ENCODE assay signal across 1 cellular context in the genomic region with DNA sequence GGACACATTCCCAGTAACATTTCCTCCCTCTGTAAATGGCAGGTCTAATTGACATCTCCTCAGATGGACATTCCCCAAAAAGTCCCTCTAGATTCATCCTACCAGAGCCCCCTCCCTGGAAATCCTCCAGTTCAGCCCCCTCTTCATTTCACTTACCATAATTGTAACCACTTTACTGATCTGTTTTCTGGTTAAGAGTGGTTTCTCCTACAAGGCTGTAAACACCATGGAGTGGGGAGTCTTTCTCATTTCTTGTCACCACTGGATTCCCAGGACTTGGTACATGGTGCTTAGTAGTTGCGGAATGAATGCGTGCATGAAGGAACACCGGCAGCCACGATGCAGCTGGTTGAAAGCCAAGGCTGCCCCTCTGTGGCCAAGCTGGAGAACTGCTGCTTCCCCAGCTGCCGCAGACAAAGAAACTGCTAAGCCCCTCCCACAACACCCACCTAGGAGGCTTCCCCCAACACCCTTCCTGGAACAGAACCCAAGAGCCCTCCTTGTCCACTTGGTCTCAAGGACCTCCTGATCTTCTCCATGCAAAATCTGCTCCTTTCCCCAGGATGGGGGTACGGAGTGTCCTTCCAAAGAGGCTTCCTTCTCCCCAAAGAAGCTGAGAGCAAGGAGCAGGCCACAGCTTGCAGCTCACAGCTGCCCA.
TF ChIP-seq lines count a peak whose summit lies in the region.

No MANE protein-coding gene starts in this region.

TF ChIP-seq in K562, 482 proteins besides CTCF, POLR2A, EP300 and RAD21 (continued from another document and continues in another):
- TF ChIP-seq RBM25 (IDR thresholded peaks at IDR 0.05; ENCODE audit: low read depth, low read length, severe bottlenecking) (no peak), ZNF584 (CRISPR knock-in tag; IDR thresholded peaks at IDR 0.05; ENCODE audit: low read depth) (no peak), FOXM1 (IDR thresholded peaks at IDR 0.05; ENCODE audit: low read depth) (no peak), FOXM1 (CRISPR knock-in tag; IDR thresholded peaks at IDR 0.05; ENCODE audit: low read depth) (0 out of 2 replicates have a peak, but pooled peaks have one; percentile 71), VEZF1 (CRISPR knock-in tag; IDR thresholded peaks at IDR 0.05) (peak; percentile 54), POLR3G (IDR thresholded peaks at IDR 0.05; ENCODE audit: extremely low read depth, insufficient read length, insufficient replicate concordance) (no peak), PBX2 (CRISPR knock-in tag; IDR thresholded peaks at IDR 0.05; ENCODE audit: low read depth) (no peak), PBX2 (tag; conservative IDR thresholded peaks at IDR 0.05; ENCODE audit: low read depth) (no peak), PTRF (tag; IDR thresholded peaks at IDR 0.05) (no peak), SLC30A9 (CRISPR knock-in tag; IDR thresholded peaks at IDR 0.05) (no peak), SAFB (IDR thresholded peaks at IDR 0.05; ENCODE audit: borderline replicate concordance, low read depth, low read length) (no peak), HBP1 (CRISPR knock-in tag; IDR thresholded peaks at IDR 0.05) (peak; percentile 87; the same call in 1 of the 2 replicates), KAT2B (IDR thresholded peaks at IDR 0.05; ENCODE audit: low read depth, low read length) (no peak), CTBP1 (IDR thresholded peaks at IDR 0.05; ENCODE audit: borderline replicate concordance) (peak; percentile 89), PYGO2 (tag; IDR thresholded peaks at IDR 0.05) (no peak), MYBL2 (IDR thresholded peaks at IDR 0.05; ENCODE audit: low read depth) (no peak), MYBL2 (CRISPR knock-in tag; IDR thresholded peaks at IDR 0.05; ENCODE audit: borderline replicate concordance) (no peak), SAFB2 (IDR thresholded peaks at IDR 0.05; ENCODE audit: borderline replicate concordance, low read depth, low read length, severe bottlenecking) (no peak), RBM39 (optimal IDR thresholded peaks at IDR 0.05; ENCODE audit: low read depth, low read length) (no peak), ZSCAN32 (CRISPR knock-in tag; IDR thresholded peaks at IDR 0.05) (peak; percentile 54), IRF2 (CRISPR knock-in tag; IDR thresholded peaks at IDR 0.05) (no peak), ELK3 (CRISPR knock-in tag; IDR thresholded peaks at IDR 0.05) (no peak; the same call in 1 of the 2 replicates), SRSF9 (IDR thresholded peaks at IDR 0.05; ENCODE audit: borderline replicate concordance, low read depth, low read length) (no peak), ZNF639 (CRISPR knock-in tag; conservative IDR thresholded peaks at IDR 0.05 in 1 of 2, IDR thresholded peaks at IDR 0.05 in 1 of 2) (no peak), TAF15 (IDR thresholded peaks at IDR 0.05; ENCODE audit: low read depth, low read length) (no peak), KHSRP (IDR thresholded peaks at IDR 0.05) (no peak), NR1H2 (CRISPR knock-in tag; IDR thresholded peaks at IDR 0.05) (peak; percentile 55; the same call in 1 of the 2 replicates), FOXO4 (CRISPR knock-in tag; IDR thresholded peaks at IDR 0.05) (peak; percentile 66; the same call in 1 of the 2 replicates), LARP7 (IDR thresholded peaks at IDR 0.05) (no peak; the same call in 1 of the 2 replicates), RHOXF2B (CRISPR knock-in tag; conservative IDR thresholded peaks at IDR 0.05) (peak; percentile 89; the same call in 1 of the 2 replicates), ZNF561 (CRISPR knock-in tag; conservative IDR thresholded peaks at IDR 0.05) (no peak), BMI1 (IDR thresholded peaks at IDR 0.05; ENCODE audit: low read length) (0 out of 2 replicates have a peak, but pooled peaks have one; percentile 24), HLTF (IDR thresholded peaks at IDR 0.05) (peak; percentile 12; the same call in 1 of the 2 replicates)
- TF ChIP-seq, protein P1, sequence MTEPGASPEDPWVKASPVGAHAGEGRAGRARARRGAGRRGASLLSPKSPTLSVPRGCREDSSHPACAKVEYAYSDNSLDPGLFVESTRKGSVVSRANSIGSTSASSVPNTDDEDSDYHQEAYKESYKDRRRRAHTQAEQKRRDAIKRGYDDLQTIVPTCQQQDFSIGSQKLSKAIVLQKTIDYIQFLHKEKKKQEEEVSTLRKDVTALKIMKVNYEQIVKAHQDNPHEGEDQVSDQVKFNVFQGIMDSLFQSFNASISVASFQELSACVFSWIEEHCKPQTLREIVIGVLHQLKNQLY (CRISPR knock-in tag; conservative IDR thresholded peaks at IDR 0.05) = 0 out of 4 replicates have a peak, but pooled peaks have one; percentile 9 to 68
- TF ChIP-seq, protein P2, sequence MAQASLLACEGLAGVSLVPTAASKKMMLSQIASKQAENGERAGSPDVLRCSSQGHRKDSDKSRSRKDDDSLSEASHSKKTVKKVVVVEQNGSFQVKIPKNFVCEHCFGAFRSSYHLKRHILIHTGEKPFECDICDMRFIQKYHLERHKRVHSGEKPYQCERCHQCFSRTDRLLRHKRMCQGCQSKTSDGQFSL (CRISPR knock-in tag; IDR thresholded peaks at IDR 0.05) = 0 out of 2 replicates have a peak, but pooled peaks have one; percentile 11
- TF ChIP-seq, protein P2 (tag; IDR thresholded peaks at IDR 0.05) = no peak
- TF ChIP-seq, protein P3, sequence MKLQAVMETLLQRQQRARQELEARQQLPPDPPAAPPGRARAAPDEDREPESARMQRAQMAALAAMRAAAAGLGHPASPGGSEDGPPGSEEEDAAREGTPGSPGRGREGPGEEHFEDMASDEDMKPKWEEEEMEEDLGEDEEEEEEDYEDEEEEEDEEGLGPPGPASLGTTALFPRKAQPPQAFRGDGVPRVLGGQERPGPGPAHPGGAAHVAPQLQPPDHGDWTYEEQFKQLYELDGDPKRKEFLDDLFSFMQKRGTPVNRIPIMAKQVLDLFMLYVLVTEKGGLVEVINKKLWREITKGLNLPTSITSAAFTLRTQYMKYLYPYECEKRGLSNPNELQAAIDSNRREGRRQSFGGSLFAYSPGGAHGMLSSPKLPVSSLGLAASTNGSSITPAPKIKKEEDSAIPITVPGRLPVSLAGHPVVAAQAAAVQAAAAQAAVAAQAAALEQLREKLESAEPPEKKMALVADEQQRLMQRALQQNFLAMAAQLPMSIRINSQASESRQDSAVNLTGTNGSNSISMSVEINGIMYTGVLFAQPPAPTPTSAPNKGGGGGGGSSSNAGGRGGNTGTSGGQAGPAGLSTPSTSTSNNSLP (IDR thresholded peaks at IDR 0.05; ENCODE audit: borderline replicate concordance, low read depth, low read length) = no peak
- TF ChIP-seq, protein P4, sequence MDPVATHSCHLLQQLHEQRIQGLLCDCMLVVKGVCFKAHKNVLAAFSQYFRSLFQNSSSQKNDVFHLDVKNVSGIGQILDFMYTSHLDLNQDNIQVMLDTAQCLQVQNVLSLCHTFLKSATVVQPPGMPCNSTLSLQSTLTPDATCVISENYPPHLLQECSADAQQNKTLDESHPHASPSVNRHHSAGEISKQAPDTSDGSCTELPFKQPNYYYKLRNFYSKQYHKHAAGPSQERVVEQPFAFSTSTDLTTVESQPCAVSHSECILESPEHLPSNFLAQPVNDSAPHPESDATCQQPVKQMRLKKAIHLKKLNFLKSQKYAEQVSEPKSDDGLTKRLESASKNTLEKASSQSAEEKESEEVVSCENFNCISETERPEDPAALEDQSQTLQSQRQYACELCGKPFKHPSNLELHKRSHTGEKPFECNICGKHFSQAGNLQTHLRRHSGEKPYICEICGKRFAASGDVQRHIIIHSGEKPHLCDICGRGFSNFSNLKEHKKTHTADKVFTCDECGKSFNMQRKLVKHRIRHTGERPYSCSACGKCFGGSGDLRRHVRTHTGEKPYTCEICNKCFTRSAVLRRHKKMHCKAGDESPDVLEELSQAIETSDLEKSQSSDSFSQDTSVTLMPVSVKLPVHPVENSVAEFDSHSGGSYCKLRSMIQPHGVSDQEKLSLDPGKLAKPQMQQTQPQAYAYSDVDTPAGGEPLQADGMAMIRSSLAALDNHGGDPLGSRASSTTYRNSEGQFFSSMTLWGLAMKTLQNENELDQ (CRISPR knock-in tag; IDR thresholded peaks at IDR 0.05; ENCODE audit: borderline replicate concordance) = peak; percentile 89
